8 cellular contexts compared by ENCODE assay signal in the genomic region with DNA sequence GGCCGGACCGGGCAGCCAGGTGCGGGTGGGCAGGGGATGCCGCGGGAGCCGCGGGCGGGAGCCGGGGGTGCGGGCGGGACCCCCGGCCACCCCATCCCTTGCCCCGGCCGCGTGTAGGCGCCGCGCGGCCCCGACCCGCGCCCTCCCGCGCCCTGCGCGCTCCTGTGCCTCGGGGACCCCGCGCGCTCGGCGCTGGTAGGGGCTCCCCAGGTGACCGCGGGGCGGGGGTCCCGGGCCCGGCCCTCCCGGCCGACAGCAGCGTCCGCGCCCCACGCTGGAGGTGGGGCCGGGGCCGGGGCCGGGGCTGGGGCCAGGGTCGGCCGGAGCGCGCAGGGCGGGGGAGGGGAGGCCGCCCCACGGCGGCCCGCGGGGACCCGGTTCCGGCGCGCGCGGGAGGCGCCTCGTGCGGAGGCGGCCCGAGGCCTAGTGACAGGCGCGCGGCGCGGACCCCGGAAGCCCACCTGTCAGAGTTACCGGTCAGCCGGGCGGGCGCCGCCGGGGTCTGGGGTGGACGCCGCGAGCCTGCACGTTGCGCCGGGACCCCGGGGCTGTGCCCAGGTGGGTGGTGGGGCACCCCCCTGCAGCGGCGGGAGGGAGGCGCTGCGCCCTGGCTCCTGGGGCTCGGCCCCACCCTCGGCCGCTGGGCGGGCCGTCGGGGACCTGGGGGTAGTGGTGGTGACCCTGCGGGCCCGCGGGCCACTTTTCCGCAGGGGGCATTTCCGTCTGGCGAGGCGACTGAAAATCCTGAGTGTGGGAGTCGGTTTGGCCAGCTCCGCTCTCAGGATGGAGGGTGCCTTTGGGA. TPM values are rescaled to one million over a fixed set of nuclear protein-coding genes. Genes with fewer than 3 reads are reported as not detected.
DNase-seq lines count a peak whose midpoint lies in the region; ATAC-seq and TF ChIP-seq lines count a peak whose summit lies in the region.

No MANE protein-coding gene starts in this region.

- intact Hi-C loops in upper lobe of right lung (cut with DNase I), result no loop called here

- H3K4me3 ChIP-seq in ACC112 (ENCODE audit: low read depth, low read length) (peak overlapping the region; percentile 95), endocrine pancreas (ENCODE audit: control insufficient read depth, insufficient read depth, low read length) (peak overlapping the region; percentile 69), muscle layer of colon (ENCODE audit: low read depth in 1 of 2, low read length in 2 of 2) (peak overlapping the region; percentile 39 to 80), upper lobe of right lung (peak overlapping the region; percentile 62)

- H3K4me1 ChIP-seq in ACC112 (ENCODE audit: control insufficient read depth, insufficient read depth, low read length, unreplicated experiment) (peaks cover 17% of the 10 kb centered on the region), endocrine pancreas (ENCODE audit: control insufficient read depth, insufficient read depth, low read length) (no peaks in the 10 kb centered on the region), muscle layer of colon (ENCODE audit: insufficient read depth, low read length) (peaks cover 7% of the 10 kb centered on the region), upper lobe of right lung (peaks cover 13% of the 10 kb centered on the region)

- DNase-seq in upper lobe of right lung (peak; percentile 63), SIG-M5 treated with dmso at 0.1 percent for 504 hours (lab: John Stamatoyannopoulos, UW; ENCODE audit: unreplicated experiment) (no peak)

- ATAC-seq in GM18867 (IDR thresholded peaks at IDR 0.05; ENCODE audit: unreplicated experiment), result peak; percentile 43
- ATAC-seq in HG03064 (IDR thresholded peaks at IDR 0.05; ENCODE audit: low read depth, unreplicated experiment), result peak; percentile 39
- ATAC-seq in SK-N-SH treated with all-trans-retinoic acid at 6 μM for 48 hours, result peak; percentile 26
- ATAC-seq in upper lobe of right lung, result peak; percentile 17

- H3K27me3 ChIP-seq in ACC112 (ENCODE audit: insufficient read depth, low read length) (no peaks in the 10 kb centered on the region), endocrine pancreas (ENCODE audit: control insufficient read depth, insufficient read depth, low read length) (no peaks in the 10 kb centered on the region), muscle layer of colon (ENCODE audit: control insufficient read depth in 1 of 2, insufficient read depth in 2 of 2, low read length in 2 of 2) (no peaks in the 10 kb centered on the region), upper lobe of right lung (no peaks in the 10 kb centered on the region)

- H3K27ac ChIP-seq in ACC112 (ENCODE audit: low read depth, low read length) (no peak overlapping the region), muscle layer of colon (ENCODE audit: low read depth, low read length) (no peak overlapping the region), upper lobe of right lung (no peak overlapping the region)

- no peaks in the 10 kb centered on the region for H3K9me3 ChIP-seq in endocrine pancreas (ENCODE audit: control insufficient read depth, low read length)
- H3K9me3 ChIP-seq in muscle layer of colon (ENCODE audit: low read length), result no peaks in the 10 kb centered on the region
- H3K9me3 ChIP-seq in upper lobe of right lung, result no peaks in the 10 kb centered on the region

- H2AFZ ChIP-seq in ACC112 (ENCODE audit: low read length, unreplicated experiment), result no peak overlapping the region

- TF ChIP-seq CTCF in upper lobe of right lung (IDR thresholded peaks at IDR 0.05), result no peak

- peaks cover 49% of the 10 kb centered on the region for H3K79me2 ChIP-seq in ACC112 (ENCODE audit: control insufficient read depth, insufficient read depth, low read length, unreplicated experiment)

- peak overlapping the region; percentile 11 for H3K9ac ChIP-seq in endocrine pancreas (ENCODE audit: control insufficient read depth, insufficient read depth, low read length)
- H3K9ac ChIP-seq in muscle layer of colon (ENCODE audit: low read length), result no peak overlapping the region

- H3K36me3 ChIP-seq in ACC112 (ENCODE audit: insufficient read depth, low read length) (peaks cover 29% of the 10 kb centered on the region; the same call in 1 of the 2 replicates), endocrine pancreas (ENCODE audit: control insufficient read depth, insufficient read depth, low read length) (no peaks in the 10 kb centered on the region), muscle layer of colon (ENCODE audit: insufficient read depth, low read length) (peaks cover 7% of the 10 kb centered on the region), upper lobe of right lung (peaks cover 6% of the 10 kb centered on the region)

TF ChIP-seq in SK-N-SH treated with all-trans-retinoic acid at 6 μM for 48 hours, 23 proteins besides CTCF, POLR2A, EP300 and RAD21:
- no peak for TF ChIP-seq ZC3H10 (CRISPR knock-in tag; IDR thresholded peaks at IDR 0.05)
- no peak for TF ChIP-seq ARNTL (CRISPR knock-in tag; IDR thresholded peaks at IDR 0.05; ENCODE audit: borderline replicate concordance, low read depth)
- no peak for TF ChIP-seq SNAI2 (CRISPR knock-in tag; IDR thresholded peaks at IDR 0.05)
- TF ChIP-seq ISL1 (CRISPR knock-in tag; IDR thresholded peaks at IDR 0.05), result no peak
- TF ChIP-seq, protein P1, sequence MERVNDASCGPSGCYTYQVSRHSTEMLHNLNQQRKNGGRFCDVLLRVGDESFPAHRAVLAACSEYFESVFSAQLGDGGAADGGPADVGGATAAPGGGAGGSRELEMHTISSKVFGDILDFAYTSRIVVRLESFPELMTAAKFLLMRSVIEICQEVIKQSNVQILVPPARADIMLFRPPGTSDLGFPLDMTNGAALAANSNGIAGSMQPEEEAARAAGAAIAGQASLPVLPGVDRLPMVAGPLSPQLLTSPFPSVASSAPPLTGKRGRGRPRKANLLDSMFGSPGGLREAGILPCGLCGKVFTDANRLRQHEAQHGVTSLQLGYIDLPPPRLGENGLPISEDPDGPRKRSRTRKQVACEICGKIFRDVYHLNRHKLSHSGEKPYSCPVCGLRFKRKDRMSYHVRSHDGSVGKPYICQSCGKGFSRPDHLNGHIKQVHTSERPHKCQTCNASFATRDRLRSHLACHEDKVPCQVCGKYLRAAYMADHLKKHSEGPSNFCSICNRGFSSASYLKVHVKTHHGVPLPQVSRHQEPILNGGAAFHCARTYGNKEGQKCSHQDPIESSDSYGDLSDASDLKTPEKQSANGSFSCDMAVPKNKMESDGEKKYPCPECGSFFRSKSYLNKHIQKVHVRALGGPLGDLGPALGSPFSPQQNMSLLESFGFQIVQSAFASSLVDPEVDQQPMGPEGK (CRISPR knock-in tag; IDR thresholded peaks at IDR 0.05; ENCODE audit: borderline replicate concordance), result no peak
- TF ChIP-seq ESRRG (CRISPR knock-in tag; IDR thresholded peaks at IDR 0.05), result no peak
- no peak for TF ChIP-seq OSR1 (CRISPR knock-in tag; IDR thresholded peaks at IDR 0.05)
- no peak for TF ChIP-seq ZNF8 (CRISPR knock-in tag; IDR thresholded peaks at IDR 0.05)
- TF ChIP-seq, protein P2, sequence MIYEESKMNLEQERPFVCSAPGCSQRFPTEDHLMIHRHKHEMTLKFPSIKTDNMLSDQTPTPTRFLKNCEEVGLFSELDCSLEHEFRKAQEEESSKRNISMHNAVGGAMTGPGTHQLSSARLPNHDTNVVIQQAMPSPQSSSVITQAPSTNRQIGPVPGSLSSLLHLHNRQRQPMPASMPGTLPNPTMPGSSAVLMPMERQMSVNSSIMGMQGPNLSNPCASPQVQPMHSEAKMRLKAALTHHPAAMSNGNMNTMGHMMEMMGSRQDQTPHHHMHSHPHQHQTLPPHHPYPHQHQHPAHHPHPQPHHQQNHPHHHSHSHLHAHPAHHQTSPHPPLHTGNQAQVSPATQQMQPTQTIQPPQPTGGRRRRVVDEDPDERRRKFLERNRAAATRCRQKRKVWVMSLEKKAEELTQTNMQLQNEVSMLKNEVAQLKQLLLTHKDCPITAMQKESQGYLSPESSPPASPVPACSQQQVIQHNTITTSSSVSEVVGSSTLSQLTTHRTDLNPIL (CRISPR knock-in tag; IDR thresholded peaks at IDR 0.05; ENCODE audit: low read depth), result no peak
- TF ChIP-seq RARB (CRISPR knock-in tag; IDR thresholded peaks at IDR 0.05), result no peak
- TF ChIP-seq PPARA (CRISPR knock-in tag; IDR thresholded peaks at IDR 0.05; ENCODE audit: borderline replicate concordance), result no peak
- TF ChIP-seq, protein P3, sequence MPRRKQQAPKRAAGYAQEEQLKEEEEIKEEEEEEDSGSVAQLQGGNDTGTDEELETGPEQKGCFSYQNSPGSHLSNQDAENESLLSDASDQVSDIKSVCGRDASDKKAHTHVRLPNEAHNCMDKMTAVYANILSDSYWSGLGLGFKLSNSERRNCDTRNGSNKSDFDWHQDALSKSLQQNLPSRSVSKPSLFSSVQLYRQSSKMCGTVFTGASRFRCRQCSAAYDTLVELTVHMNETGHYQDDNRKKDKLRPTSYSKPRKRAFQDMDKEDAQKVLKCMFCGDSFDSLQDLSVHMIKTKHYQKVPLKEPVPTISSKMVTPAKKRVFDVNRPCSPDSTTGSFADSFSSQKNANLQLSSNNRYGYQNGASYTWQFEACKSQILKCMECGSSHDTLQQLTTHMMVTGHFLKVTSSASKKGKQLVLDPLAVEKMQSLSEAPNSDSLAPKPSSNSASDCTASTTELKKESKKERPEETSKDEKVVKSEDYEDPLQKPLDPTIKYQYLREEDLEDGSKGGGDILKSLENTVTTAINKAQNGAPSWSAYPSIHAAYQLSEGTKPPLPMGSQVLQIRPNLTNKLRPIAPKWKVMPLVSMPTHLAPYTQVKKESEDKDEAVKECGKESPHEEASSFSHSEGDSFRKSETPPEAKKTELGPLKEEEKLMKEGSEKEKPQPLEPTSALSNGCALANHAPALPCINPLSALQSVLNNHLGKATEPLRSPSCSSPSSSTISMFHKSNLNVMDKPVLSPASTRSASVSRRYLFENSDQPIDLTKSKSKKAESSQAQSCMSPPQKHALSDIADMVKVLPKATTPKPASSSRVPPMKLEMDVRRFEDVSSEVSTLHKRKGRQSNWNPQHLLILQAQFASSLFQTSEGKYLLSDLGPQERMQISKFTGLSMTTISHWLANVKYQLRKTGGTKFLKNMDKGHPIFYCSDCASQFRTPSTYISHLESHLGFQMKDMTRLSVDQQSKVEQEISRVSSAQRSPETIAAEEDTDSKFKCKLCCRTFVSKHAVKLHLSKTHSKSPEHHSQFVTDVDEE (CRISPR knock-in tag; IDR thresholded peaks at IDR 0.05), result no peak
- TF ChIP-seq ZNF70 (CRISPR knock-in tag; IDR thresholded peaks at IDR 0.05), result no peak
- no peak for TF ChIP-seq TCF4 (CRISPR knock-in tag; IDR thresholded peaks at IDR 0.05; ENCODE audit: borderline replicate concordance)
- no peak for TF ChIP-seq TOX (CRISPR knock-in tag; IDR thresholded peaks at IDR 0.05; ENCODE audit: borderline replicate concordance)

RNA-seq across cellular contexts. Expression of gene TFDP1, which starts 0.5 kb away (rescaled TPM):
- 42.3 TPM for total RNA-seq in upper lobe of right lung
